ENCODE assay signal across 8 cellular contexts in the genomic region with DNA sequence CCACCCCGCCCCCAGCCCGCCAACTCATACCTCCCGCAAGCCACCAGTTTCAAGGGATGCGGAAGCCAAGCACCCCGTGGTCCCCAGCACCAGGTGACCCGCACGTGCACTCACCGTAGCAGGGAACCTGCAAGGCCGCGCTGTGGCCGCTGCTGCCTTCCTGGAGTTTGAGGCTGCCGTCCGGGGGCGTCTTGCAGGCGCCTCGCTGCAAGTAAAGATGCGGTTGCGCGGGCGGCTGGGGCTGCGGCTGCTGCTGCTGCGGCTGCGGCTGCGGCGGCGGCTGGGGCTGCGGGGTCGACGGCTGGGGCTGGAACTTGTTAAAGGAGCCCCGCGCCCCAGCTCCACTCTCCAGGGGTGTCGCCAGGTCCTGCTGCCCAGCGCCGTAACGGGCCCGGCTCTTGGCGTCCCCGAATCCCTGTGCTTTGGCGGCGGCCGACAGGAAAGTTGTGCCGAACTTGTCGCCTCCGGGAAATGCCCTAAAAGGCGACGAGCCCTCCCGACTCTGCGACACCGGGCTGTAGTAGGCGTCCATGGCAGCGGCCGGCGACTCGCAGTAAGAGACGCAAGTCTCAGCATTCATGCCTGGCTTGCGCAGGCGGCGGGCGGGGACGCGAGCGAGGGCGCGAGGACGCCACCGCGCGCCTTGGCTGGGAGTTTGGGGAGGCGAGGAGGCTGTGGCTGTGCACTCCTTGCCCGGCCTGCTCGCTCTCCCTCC. TPM values are rescaled to one million over a fixed set of nuclear protein-coding genes. Genes with fewer than 3 reads are reported as not detected.
A peak's percentile ranks its signal among the peaks of the same experiment; 100 is the strongest.
DNase-seq lines count a peak whose midpoint lies in the region; ATAC-seq and TF ChIP-seq lines count a peak whose summit lies in the region.

TSS of gene ALX4 (minus strand) at position 657 of the 715 bp plus-strand sequence. CDS start at position 580, 77 bp downstream.

- TF ChIP-seq POLR2A in GM18505 (IDR thresholded peaks at IDR 0.05; ENCODE audit: borderline replicate concordance, extremely low read depth, insufficient read depth, insufficient read length) = no peak

- peak within 1 kb of the TSS; percentile 33 for H3K27ac Mint-ChIP-seq in activated T-cell treated with anti-CD3 and anti-CD28 coated beads, Interleukin-2, amount 50 U/mL, for 24 hours
- no peak within 1 kb of the TSS for H3K27ac Mint-ChIP-seq in glutamatergic neuron (ENCODE audit: unreplicated experiment)

- peak within 1 kb of the TSS in 3 of 21 experiments; percentile 16 to 46 (median 36) for H3K27ac ChIP-seq in skin epidermis

- no peaks in the 10 kb centered on the region for H3K9me3 Mint-ChIP-seq in activated T-cell treated with anti-CD3 and anti-CD28 coated beads, Interleukin-2, amount 50 U/mL, for 24 hours
- H3K9me3 Mint-ChIP-seq in glutamatergic neuron (ENCODE audit: unreplicated experiment) = peaks cover 14% of the 10 kb centered on the region

- peak; percentile 53 for DNase-seq in activated T-cell treated with anti-CD3 and anti-CD28 coated beads, Interleukin-2, amount 50 U/mL, for 24 hours
- no peak for DNase-seq in activated T-cell treated with anti-CD3 and anti-CD28 coated beads, Interleukin-2, amount 50 U/mL, for 1 hour
- peak; percentile 55 for DNase-seq in T1000 (lab: John Stamatoyannopoulos, UW)
- DNase-seq in glutamatergic neuron = peak; percentile 58
- no peak for DNase-seq in NK-92 (lab: John Stamatoyannopoulos, UW; ENCODE audit: unreplicated experiment)

- peak within 1 kb of the TSS; percentile 52 for H3K4me3 Mint-ChIP-seq in activated T-cell treated with anti-CD3 and anti-CD28 coated beads, Interleukin-2, amount 50 U/mL, for 24 hours
- H3K4me3 Mint-ChIP-seq in glutamatergic neuron (ENCODE audit: unreplicated experiment) = peak within 1 kb of the TSS; percentile 55

- ATAC-seq in GM18505 (IDR thresholded peaks at IDR 0.05; ENCODE audit: unreplicated experiment) = no peak
- no peak for ATAC-seq in HG02840 (IDR thresholded peaks at IDR 0.05; ENCODE audit: low FRiP score, unreplicated experiment)

- peaks cover 31% of the 10 kb centered on the region for H3K4me1 Mint-ChIP-seq in activated T-cell treated with anti-CD3 and anti-CD28 coated beads, Interleukin-2, amount 50 U/mL, for 24 hours (ENCODE audit: low read depth)
- peaks cover 6% of the 10 kb centered on the region for H3K4me1 Mint-ChIP-seq in glutamatergic neuron (ENCODE audit: low read depth, unreplicated experiment)

- peak within 1 kb of the TSS; percentile 10 to 33 (median 18) for H3K4me3 ChIP-seq in skin epidermis

- TF ChIP-seq CTCF in glutamatergic neuron (IDR thresholded peaks at IDR 0.05; ENCODE audit: partially characterized antibody, unreplicated experiment) = no peak

- peaks cover 96% of the 10 kb centered on the region for H3K27me3 Mint-ChIP-seq in activated T-cell treated with anti-CD3 and anti-CD28 coated beads, Interleukin-2, amount 50 U/mL, for 24 hours
- H3K27me3 Mint-ChIP-seq in glutamatergic neuron (ENCODE audit: unreplicated experiment) = peaks cover 52% of the 10 kb centered on the region

- H3K36me3 Mint-ChIP-seq in activated T-cell treated with anti-CD3 and anti-CD28 coated beads, Interleukin-2, amount 50 U/mL, for 24 hours (ENCODE audit: low read depth) = no peaks in the 10 kb centered on the region
- peaks cover 4% of the 10 kb centered on the region for H3K36me3 Mint-ChIP-seq in glutamatergic neuron (ENCODE audit: unreplicated experiment)

RNA-seq across cellular contexts. Expression of gene ALX4, which starts in this region (rescaled TPM):
- not detected for total RNA-seq in glutamatergic neuron (ENCODE audit: unreplicated experiment)

Comparison
In these comparisons a context has a peak if more than half of its experiments do, and no peak if none do; other contexts are left out.
1. DNase-seq: peak in activated T-cell treated with anti-CD3 and anti-CD28 coated beads, Interleukin-2, amount 50 U/mL, for 24 hours (single experiment) and T1000 (single experiment); none in activated T-cell treated with anti-CD3 and anti-CD28 coated beads, Interleukin-2, amount 50 U/mL, for 1 hour (single experiment) and NK-92 (single experiment).
2. Peak in DNase-seq in glutamatergic neuron; RNA of the gene not detected or under 1 TPM.